In the genomic region with DNA sequence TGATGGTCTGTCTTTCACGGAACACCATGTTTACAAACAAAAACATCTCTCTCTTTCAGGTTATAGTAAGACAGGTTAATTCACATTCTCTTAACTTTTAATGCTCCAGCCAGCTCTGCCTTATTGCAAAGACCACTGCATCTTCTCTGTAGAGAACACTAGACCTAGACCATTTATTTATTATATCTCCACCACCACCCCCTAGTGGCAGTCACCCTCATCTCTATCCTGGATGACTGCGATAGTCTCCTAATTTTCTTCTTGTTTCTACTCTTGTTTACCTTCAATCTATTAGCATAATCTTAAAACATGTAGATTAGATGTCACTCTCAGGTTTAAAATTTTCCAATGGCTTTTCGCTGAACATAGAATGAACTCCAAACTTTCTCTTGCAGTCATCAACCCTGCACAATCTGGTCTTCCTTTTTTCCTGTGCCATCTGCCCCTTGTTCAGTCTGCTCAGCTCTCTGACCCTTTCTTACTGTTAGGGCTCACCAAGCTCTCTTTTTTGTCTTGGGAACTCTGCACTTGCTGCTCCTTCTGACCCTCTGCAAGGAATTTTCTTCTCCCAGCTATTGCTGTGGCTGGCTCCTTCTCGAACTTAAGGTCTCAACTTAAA, we compare ENCODE assay signal across 8 cellular contexts.
DNase-seq lines count a peak whose midpoint lies in the region; ATAC-seq and TF ChIP-seq lines count a peak whose summit lies in the region.

No MANE protein-coding gene starts in this region.

- no peaks in the 10 kb centered on the region for H3K4me1 ChIP-seq in foreskin keratinocyte

- CTCF ChIA-PET in RWPE1 (lab: Yijun Ruan, JAX) = interaction anchor here (0.6 to 1.4 kb wide), 5 partner anchors 77 to 1811 kb away, joined by 3 to 6 read pairs (median 4); no protein-coding TSS in a partner anchor

- TF ChIP-seq CTCF in RWPE1 (conservative IDR thresholded peaks at IDR 0.05; ENCODE audit: low read depth) (peak; percentile 36), foreskin keratinocyte (conservative IDR thresholded peaks at IDR 0.05) (peak; percentile 71)

- intact Hi-C loops in Right ventricle myocardium superior (cut with DNase I) (loop anchor here (5.0 kb wide), 1 partner anchor 78 kb away; no protein-coding TSS in a partner anchor), Right ventricle myocardium inferior (cut with DNase I) (loop anchor here (1.0 kb wide), 1 partner anchor 76 kb away; no protein-coding TSS in a partner anchor)

- POLR2A ChIA-PET in RWPE1 (lab: Yijun Ruan, JAX; ENCODE audit: low non-redundant PET) = no interaction called here

- peaks cover 4% of the 10 kb centered on the region for H3K27me3 ChIP-seq in foreskin keratinocyte

- peak; percentile 68 for ATAC-seq in Right ventricle myocardium superior (ENCODE audit: poor library complexity)
- ATAC-seq in Right ventricle myocardium inferior = no peak
- peak; percentile 75 for ATAC-seq in foreskin keratinocyte
- no peak for ATAC-seq in GM21526 (IDR thresholded peaks at IDR 0.05; ENCODE audit: low FRiP score, unreplicated experiment)
- ATAC-seq in HG03196 (IDR thresholded peaks at IDR 0.05; ENCODE audit: unreplicated experiment) = no peak

- no peak overlapping the region for H3K27ac ChIP-seq in RWPE1
- no peak overlapping the region for H3K27ac ChIP-seq in foreskin keratinocyte

- DNase-seq in Right ventricle myocardium superior (no peak), Right ventricle myocardium inferior (ENCODE audit: missing footprints) (no peak), HPDE6-E6E7 (ENCODE audit: extremely low spot score) (peak; percentile 25), RWPE1 (ENCODE audit: low spot score) (peak; percentile 45), foreskin keratinocyte (no peak)
- DNase-seq in stimulated activated CD8-positive, alpha-beta memory T cell treated with anti-CD3 and anti-CD28 coated beads, Interleukin-4, amount 100 ng/mL, for 48 hours = peak; percentile 33

Comparison
In these comparisons a context has a peak if more than half of its experiments do, and no peak if none do; other contexts are left out.
1. ATAC-seq: peak in Right ventricle myocardium superior (single experiment) and foreskin keratinocyte (single experiment); none in Right ventricle myocardium inferior (single experiment), GM21526 (single experiment) and HG03196 (single experiment).
2. DNase-seq: peak in HPDE6-E6E7 (single experiment), RWPE1 (single experiment) and stimulated activated CD8-positive, alpha-beta memory T cell treated with anti-CD3 and anti-CD28 coated beads, Interleukin-4, amount 100 ng/mL, for 48 hours (single experiment); none in Right ventricle myocardium superior (single experiment), Right ventricle myocardium inferior (single experiment) and foreskin keratinocyte (0 of 2).